ENCODE assay signal across 1 cellular context in the genomic region with DNA sequence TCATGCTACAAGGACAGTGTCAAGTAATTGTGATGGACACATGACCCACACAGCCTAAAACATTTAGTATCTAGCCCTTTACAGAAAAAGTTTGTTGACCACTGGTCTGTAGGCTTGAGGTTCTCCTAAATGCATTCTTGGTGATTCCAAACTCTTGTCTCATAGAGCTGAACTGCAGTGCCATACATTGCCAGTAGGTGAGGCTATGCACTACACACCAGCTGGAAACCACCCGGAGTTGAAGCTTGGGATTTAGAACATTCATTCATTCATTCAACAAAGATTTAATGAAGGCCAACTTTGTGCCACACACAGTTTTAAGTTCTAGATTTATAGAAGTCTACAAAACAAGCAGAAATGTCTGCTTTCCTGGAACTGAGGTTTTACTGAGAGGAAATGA.
TF ChIP-seq lines count a peak whose summit lies in the region.

No MANE protein-coding gene starts in this region.

TF ChIP-seq in IMR-90, 13 proteins besides CTCF, POLR2A, EP300 and RAD21 (continued from another document):
- TF ChIP-seq MAZ (IDR thresholded peaks at IDR 0.05; ENCODE audit: borderline replicate concordance, low read depth, low read length) (no peak), FOS (IDR thresholded peaks at IDR 0.05; ENCODE audit: low read depth, low read length) (no peak), MXI1 (IDR thresholded peaks at IDR 0.05; ENCODE audit: borderline replicate concordance, low read depth, low read length) (no peak), SMC3 (IDR thresholded peaks at IDR 0.05; ENCODE audit: low read depth, low read length) (no peak), MAFK (IDR thresholded peaks at IDR 0.05; ENCODE audit: low read depth, low read length) (no peak), RFX5 (IDR thresholded peaks at IDR 0.05; ENCODE audit: low read depth, low read length) (no peak)
